1 cellular context compared by ENCODE assay signal in the genomic region with DNA sequence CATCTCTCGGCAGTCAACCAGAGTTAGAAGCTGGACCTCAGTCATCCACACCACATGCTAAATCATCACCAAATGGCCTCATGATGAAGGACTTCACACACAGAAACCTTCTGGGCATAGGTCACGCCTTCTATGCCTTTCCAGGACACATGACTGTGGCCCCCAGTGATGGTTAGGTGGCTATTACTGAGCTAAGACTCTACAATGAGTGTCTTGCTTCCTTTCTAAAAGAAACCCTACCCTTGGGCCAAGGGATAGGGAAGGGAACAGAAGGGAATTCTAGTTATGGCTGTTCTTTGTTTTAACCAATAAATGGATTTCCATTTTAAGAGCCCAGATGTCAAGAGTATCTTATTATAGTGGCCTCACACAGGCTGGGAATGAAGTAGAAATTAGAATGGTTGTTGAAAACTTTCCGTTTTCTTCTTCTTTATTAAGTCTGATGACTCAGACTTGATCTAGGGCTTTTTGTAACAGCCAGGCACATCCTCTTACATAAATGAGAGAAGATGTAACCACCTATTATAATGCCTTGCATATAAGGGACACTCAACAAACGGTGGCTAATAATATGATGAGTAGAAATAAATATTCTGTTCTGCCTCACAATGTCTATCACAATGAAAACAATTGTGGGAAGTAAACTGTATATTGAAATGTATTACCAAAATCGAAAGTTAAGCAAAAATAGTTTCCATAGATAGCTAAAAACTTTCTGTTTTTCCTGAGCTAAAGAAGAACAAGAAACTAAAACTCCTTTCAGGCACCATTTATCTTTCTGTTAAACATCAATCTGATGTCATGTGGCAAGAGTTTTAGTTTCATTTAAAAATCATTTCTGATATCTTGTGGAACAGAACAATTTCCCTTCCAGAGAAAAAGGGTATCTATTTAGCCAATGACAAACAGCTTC.
TF ChIP-seq lines count a peak whose summit lies in the region.

No MANE protein-coding gene starts in this region.

TF ChIP-seq in WTC11, 78 proteins besides CTCF, POLR2A, EP300 and RAD21 (continued from another document):
- TF ChIP-seq, protein P1, sequence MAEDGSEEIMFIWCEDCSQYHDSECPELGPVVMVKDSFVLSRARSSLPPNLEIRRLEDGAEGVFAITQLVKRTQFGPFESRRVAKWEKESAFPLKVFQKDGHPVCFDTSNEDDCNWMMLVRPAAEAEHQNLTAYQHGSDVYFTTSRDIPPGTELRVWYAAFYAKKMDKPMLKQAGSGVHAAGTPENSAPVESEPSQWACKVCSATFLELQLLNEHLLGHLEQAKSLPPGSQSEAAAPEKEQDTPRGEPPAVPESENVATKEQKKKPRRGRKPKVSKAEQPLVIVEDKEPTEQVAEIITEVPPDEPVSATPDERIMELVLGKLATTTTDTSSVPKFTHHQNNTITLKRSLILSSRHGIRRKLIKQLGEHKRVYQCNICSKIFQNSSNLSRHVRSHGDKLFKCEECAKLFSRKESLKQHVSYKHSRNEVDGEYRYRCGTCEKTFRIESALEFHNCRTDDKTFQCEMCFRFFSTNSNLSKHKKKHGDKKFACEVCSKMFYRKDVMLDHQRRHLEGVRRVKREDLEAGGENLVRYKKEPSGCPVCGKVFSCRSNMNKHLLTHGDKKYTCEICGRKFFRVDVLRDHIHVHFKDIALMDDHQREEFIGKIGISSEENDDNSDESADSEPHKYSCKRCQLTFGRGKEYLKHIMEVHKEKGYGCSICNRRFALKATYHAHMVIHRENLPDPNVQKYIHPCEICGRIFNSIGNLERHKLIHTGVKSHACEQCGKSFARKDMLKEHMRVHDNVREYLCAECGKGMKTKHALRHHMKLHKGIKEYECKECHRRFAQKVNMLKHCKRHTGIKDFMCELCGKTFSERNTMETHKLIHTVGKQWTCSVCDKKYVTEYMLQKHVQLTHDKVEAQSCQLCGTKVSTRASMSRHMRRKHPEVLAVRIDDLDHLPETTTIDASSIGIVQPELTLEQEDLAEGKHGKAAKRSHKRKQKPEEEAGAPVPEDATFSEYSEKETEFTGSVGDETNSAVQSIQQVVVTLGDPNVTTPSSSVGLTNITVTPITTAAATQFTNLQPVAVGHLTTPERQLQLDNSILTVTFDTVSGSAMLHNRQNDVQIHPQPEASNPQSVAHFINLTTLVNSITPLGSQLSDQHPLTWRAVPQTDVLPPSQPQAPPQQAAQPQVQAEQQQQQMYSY (CRISPR knock-in tag; IDR thresholded peaks at IDR 0.05), result no peak
- TF ChIP-seq, protein P2, sequence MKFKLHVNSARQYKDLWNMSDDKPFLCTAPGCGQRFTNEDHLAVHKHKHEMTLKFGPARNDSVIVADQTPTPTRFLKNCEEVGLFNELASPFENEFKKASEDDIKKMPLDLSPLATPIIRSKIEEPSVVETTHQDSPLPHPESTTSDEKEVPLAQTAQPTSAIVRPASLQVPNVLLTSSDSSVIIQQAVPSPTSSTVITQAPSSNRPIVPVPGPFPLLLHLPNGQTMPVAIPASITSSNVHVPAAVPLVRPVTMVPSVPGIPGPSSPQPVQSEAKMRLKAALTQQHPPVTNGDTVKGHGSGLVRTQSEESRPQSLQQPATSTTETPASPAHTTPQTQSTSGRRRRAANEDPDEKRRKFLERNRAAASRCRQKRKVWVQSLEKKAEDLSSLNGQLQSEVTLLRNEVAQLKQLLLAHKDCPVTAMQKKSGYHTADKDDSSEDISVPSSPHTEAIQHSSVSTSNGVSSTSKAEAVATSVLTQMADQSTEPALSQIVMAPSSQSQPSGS (CRISPR knock-in tag; IDR thresholded peaks at IDR 0.05; ENCODE audit: borderline replicate concordance, low read depth), result no peak
- TF ChIP-seq NR2C2 (CRISPR knock-in tag; IDR thresholded peaks at IDR 0.05), result no peak
- no peak for TF ChIP-seq TEAD1 (CRISPR knock-in tag; IDR thresholded peaks at IDR 0.05)
- no peak for TF ChIP-seq EMX1 (CRISPR knock-in tag; IDR thresholded peaks at IDR 0.05)
- TF ChIP-seq, protein P3, sequence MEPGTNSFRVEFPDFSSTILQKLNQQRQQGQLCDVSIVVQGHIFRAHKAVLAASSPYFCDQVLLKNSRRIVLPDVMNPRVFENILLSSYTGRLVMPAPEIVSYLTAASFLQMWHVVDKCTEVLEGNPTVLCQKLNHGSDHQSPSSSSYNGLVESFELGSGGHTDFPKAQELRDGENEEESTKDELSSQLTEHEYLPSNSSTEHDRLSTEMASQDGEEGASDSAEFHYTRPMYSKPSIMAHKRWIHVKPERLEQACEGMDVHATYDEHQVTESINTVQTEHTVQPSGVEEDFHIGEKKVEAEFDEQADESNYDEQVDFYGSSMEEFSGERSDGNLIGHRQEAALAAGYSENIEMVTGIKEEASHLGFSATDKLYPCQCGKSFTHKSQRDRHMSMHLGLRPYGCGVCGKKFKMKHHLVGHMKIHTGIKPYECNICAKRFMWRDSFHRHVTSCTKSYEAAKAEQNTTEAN (CRISPR knock-in tag; IDR thresholded peaks at IDR 0.05), result no peak
- TF ChIP-seq NFYB (CRISPR knock-in tag; conservative IDR thresholded peaks at IDR 0.05; ENCODE audit: low read depth), result no peak
- no peak for TF ChIP-seq FOXK1 (CRISPR knock-in tag; IDR thresholded peaks at IDR 0.05)
TF ChIP-seq in WTC11: peak in this region for 0.
